ENCODE assay signal across 1 cellular context in the genomic region with DNA sequence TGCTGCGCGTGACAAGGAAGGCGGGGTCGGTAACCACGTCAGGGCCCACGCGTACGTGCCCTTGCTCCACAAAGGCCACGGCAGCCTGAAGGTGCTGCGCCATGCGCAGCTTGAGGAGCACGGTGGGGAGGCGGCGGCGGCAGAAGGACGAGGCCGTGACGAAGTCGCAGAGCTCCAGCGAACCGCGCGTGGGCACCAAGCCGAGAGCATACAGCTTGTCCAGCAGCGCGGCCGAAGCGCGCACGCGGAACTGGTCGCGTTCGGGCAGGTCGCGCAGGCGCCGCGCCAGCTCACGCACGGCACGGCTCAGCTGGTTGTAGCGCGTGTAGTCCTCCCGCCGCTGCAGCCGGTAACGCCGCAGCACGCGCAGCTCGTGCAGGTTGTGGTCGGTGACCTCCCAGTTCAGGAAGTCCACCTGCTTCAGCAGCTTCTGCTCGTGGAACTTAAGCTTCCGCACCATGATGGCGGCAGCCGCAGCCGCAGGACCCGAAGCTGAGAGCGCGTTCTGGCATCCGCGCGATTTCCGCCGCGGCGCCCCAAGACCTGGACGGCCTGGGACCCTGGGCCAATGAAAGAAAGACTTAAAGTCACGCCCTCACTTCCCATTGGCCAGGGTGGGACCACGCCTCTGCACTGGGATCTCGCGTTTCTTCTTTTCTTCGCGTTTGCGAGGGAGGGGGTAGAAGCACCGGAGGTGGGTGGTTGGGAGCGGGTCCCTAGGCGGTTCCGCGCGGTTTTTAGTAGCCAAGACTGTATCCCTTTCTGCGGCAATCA.
A peak's percentile ranks its signal among the peaks of the same experiment; 100 is the strongest.
TF ChIP-seq lines count a peak whose summit lies in the region.

IMP3 (minus strand) TSS at position 516 of the 774 bp plus-strand sequence; CDS start at position 460, 56 bp downstream.

TF ChIP-seq in HepG2, 621 proteins besides CTCF, POLR2A, EP300 and RAD21 (continued from another document and continues in another):
- TF ChIP-seq ZBTB40 (IDR thresholded peaks at IDR 0.05) (no peak), ZBTB40 (CRISPR knock-in tag; IDR thresholded peaks at IDR 0.05) (peak; percentile 85), ZNF781 (CRISPR knock-in tag; IDR thresholded peaks at IDR 0.05; ENCODE audit: borderline replicate concordance, not compliant biosample characterization) (peak; percentile 86), TBL1XR1 (IDR thresholded peaks at IDR 0.05; ENCODE audit: borderline replicate concordance, low read length, partially characterized antibody) (peak; percentile 36), NPAS2 (CRISPR knock-in tag; IDR thresholded peaks at IDR 0.05; ENCODE audit: borderline replicate concordance) (no peak), MEIS1 (CRISPR knock-in tag; IDR thresholded peaks at IDR 0.05; ENCODE audit: borderline replicate concordance) (peak; percentile 88; the same call in 1 of the 2 replicates), ATF6 (CRISPR knock-in tag; conservative IDR thresholded peaks at IDR 0.05) (no peak), ZNF775 (CRISPR knock-in tag; IDR thresholded peaks at IDR 0.05; ENCODE audit: borderline replicate concordance) (no peak), ZMYM2 (CRISPR knock-in tag; IDR thresholded peaks at IDR 0.05) (peak; percentile 79; the same call in 1 of the 2 replicates), MAZ (IDR thresholded peaks at IDR 0.05; ENCODE audit: borderline replicate concordance, low read depth, low read length) (peak; percentile 87), MAZ (CRISPR knock-in tag; IDR thresholded peaks at IDR 0.05; ENCODE audit: low read depth) (peak; percentile 46), ZFP36 (IDR thresholded peaks at IDR 0.05; ENCODE audit: borderline replicate concordance, low read depth, low read length, partially characterized antibody) (no peak), ZNF333 (CRISPR knock-in tag; IDR thresholded peaks at IDR 0.05; ENCODE audit: borderline replicate concordance) (peak; percentile 61), FLYWCH1 (CRISPR knock-in tag; IDR thresholded peaks at IDR 0.05) (no peak), HMGXB3 (CRISPR knock-in tag; IDR thresholded peaks at IDR 0.05; ENCODE audit: borderline replicate concordance) (no peak; the same call in 1 of the 2 replicates), ZNF605 (CRISPR knock-in tag; IDR thresholded peaks at IDR 0.05) (peak; percentile 94), ZNF616 (CRISPR knock-in tag; IDR thresholded peaks at IDR 0.05; ENCODE audit: low read depth) (peak; percentile 91), NR2F2 (IDR thresholded peaks at IDR 0.05; ENCODE audit: borderline replicate concordance, low read depth) (no peak), ZNF652 (CRISPR knock-in tag; IDR thresholded peaks at IDR 0.05; ENCODE audit: borderline replicate concordance, low read depth) (0 out of 2 replicates have a peak, but pooled peaks have one; percentile 11), ZNF850 (CRISPR knock-in tag; conservative IDR thresholded peaks at IDR 0.05) (no peak), HMG20A (CRISPR knock-in tag; IDR thresholded peaks at IDR 0.05; ENCODE audit: borderline replicate concordance) (no peak)
- TF ChIP-seq, protein P1, sequence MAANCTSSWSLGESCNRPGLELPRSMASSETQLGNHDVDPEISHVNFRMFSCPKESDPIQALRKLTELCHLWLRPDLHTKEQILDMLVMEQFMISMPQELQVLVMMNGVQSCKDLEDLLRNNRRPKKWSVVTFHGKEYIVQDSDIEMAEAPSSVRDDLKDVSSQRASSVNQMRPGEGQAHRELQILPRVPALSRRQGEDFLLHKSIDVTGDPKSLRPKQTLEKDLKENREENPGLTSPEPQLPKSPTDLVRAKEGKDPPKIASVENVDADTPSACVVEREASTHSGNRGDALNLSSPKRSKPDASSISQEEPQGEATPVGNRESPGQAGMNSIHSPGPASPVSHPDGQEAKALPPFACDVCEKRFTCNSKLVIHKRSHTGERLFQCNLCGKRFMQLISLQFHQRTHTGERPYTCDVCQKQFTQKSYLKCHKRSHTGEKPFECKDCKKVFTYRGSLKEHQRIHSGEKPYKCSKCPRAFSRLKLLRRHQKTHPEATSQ (CRISPR knock-in tag; IDR thresholded peaks at IDR 0.05; ENCODE audit: borderline replicate concordance), result peak; percentile 92
- TF ChIP-seq, protein P2, sequence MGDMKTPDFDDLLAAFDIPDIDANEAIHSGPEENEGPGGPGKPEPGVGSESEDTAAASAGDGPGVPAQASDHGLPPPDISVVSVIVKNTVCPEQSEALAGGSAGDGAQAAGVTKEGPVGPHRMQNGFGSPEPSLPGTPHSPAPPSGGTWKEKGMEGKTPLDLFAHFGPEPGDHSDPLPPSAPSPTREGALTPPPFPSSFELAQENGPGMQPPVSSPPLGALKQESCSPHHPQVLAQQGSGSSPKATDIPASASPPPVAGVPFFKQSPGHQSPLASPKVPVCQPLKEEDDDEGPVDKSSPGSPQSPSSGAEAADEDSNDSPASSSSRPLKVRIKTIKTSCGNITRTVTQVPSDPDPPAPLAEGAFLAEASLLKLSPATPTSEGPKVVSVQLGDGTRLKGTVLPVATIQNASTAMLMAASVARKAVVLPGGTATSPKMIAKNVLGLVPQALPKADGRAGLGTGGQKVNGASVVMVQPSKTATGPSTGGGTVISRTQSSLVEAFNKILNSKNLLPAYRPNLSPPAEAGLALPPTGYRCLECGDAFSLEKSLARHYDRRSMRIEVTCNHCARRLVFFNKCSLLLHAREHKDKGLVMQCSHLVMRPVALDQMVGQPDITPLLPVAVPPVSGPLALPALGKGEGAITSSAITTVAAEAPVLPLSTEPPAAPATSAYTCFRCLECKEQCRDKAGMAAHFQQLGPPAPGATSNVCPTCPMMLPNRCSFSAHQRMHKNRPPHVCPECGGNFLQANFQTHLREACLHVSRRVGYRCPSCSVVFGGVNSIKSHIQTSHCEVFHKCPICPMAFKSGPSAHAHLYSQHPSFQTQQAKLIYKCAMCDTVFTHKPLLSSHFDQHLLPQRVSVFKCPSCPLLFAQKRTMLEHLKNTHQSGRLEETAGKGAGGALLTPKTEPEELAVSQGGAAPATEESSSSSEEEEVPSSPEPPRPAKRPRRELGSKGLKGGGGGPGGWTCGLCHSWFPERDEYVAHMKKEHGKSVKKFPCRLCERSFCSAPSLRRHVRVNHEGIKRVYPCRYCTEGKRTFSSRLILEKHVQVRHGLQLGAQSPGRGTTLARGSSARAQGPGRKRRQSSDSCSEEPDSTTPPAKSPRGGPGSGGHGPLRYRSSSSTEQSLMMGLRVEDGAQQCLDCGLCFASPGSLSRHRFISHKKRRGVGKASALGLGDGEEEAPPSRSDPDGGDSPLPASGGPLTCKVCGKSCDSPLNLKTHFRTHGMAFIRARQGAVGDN (CRISPR knock-in tag; IDR thresholded peaks at IDR 0.05), result peak; percentile 98
- TF ChIP-seq, protein P3, sequence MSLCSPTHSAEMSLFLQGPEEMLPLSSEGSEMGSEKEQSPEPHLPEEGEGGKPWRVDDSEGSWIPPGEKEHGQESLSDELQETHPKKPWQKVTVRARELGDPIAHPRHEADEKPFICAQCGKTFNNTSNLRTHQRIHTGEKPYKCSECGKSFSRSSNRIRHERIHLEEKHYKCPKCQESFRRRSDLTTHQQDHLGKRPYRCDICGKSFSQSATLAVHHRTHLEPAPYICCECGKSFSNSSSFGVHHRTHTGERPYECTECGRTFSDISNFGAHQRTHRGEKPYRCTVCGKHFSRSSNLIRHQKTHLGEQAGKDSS (CRISPR knock-in tag; IDR thresholded peaks at IDR 0.05; ENCODE audit: borderline replicate concordance, low read depth), result peak; percentile 30; the same call in 1 of the 2 replicates
- TF ChIP-seq, protein P4, sequence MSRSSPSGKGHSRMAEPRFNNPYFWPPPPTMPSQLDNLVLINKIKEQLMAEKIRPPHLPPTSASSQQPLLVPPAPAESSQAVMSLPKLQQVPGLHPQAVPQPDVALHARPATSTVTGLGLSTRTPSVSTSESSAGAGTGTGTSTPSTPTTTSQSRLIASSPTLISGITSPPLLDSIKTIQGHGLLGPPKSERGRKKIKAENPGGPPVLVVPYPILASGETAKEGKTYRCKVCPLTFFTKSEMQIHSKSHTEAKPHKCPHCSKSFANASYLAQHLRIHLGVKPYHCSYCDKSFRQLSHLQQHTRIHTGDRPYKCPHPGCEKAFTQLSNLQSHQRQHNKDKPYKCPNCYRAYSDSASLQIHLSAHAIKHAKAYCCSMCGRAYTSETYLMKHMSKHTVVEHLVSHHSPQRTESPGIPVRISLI (CRISPR knock-in tag; IDR thresholded peaks at IDR 0.05; ENCODE audit: borderline replicate concordance), result peak; percentile 54; the same call in 1 of the 2 replicates
